Comparison of ENCODE assay signal across 8 cellular contexts in genomic region chr11:96235725-96236124, GRCh38.
A peak's percentile ranks its signal among the peaks of the same experiment; 100 is the strongest.
DNase-seq lines count a peak whose midpoint lies in the region; ATAC-seq and TF ChIP-seq lines count a peak whose summit lies in the region.

No MANE protein-coding gene starts in this region.

- no peak overlapping the region for H3K4me3 ChIP-seq in tibial nerve

- H3K36me3 Mint-ChIP-seq in T-helper 17 cell (ENCODE audit: low read depth) (no peaks in the 10 kb centered on the region), neural crest cell (ENCODE audit: low read depth) (peaks cover 7% of the 10 kb centered on the region)

- H3K4me1 Mint-ChIP-seq in T-helper 17 cell (peaks cover 14% of the 10 kb centered on the region), neural crest cell (peaks cover 15% of the 10 kb centered on the region)

- DNase-seq in T-helper 17 cell, result no peak
- no peak for DNase-seq in neural crest cell (ENCODE audit: low read depth, low spot score)
- no peak for DNase-seq in inferior parietal cortex (ENCODE audit: extremely low spot score)
- no peak for DNase-seq in GF-D8 (lab: John Stamatoyannopoulos, UW)
- no peak for DNase-seq in NCI-H774 (lab: John Stamatoyannopoulos, UW)
- no peak for DNase-seq in tibial nerve (ENCODE audit: low spot score in 2 of 2)

- H3K27me3 Mint-ChIP-seq in T-helper 17 cell (no peaks in the 10 kb centered on the region), neural crest cell (ENCODE audit: low read depth) (no peaks in the 10 kb centered on the region)

- 55 to 75% methylated on average over 4 of the region's 4 CpGs for WGBS in tibial nerve, 2 donors

- no peak for TF ChIP-seq CTCF in neural crest cell (conservative IDR thresholded peaks at IDR 0.05)
- no peak for TF ChIP-seq CTCF in tibial nerve (IDR thresholded peaks at IDR 0.05)

- no peak for TF ChIP-seq POLR2A in tibial nerve (IDR thresholded peaks at IDR 0.05)

- ATAC-seq in GM18502 (IDR thresholded peaks at IDR 0.05; ENCODE audit: poor library complexity, unreplicated experiment) (peak; percentile 99), GM21737 (IDR thresholded peaks at IDR 0.05; ENCODE audit: unreplicated experiment) (peak; percentile 84), T-helper 17 cell (peak; percentile 33)

- no peaks in the 10 kb centered on the region for H3K36me3 ChIP-seq in tibial nerve

- peak overlapping the region in 2 of 4 donors; percentile 21 to 55 for H3K27ac ChIP-seq in tibial nerve

- H3K9me3 ChIP-seq in T-helper 17 cell (ENCODE audit: control insufficient read depth, low read length, poor library complexity, severe bottlenecking), result no peaks in the 10 kb centered on the region
- H3K9me3 ChIP-seq in tibial nerve, result no peaks in the 10 kb centered on the region

- H3K27ac Mint-ChIP-seq in T-helper 17 cell (peak overlapping the region; percentile 57), neural crest cell (ENCODE audit: unreplicated experiment) (no peak overlapping the region)

- H3K9me3 Mint-ChIP-seq in neural crest cell, result peaks cover 3% of the 10 kb centered on the region

- no peak for TF ChIP-seq EP300 in tibial nerve (IDR thresholded peaks at IDR 0.05)

- no peaks in the 10 kb centered on the region for H3K27me3 ChIP-seq in tibial nerve

- peaks cover 0 to 49% (median 9%) of the 10 kb centered on the region in 4 donors for H3K4me1 ChIP-seq in tibial nerve

- H3K4me3 Mint-ChIP-seq in T-helper 17 cell (no peak overlapping the region), neural crest cell (peak overlapping the region; percentile 28)

Comparison
In these comparisons a context has a peak if more than half of its experiments do, and no peak if none do; other contexts are left out.
1. ATAC-seq: peak in every context shown above with its lines; median percentile 99 in GM18502; 84 in GM21737; 33 in T-helper 17 cell.